In genomic region chr10:114288424-114289095, GRCh38 we compare ENCODE assay signal across 19 cellular contexts. TPM values are rescaled to one million over a fixed set of nuclear protein-coding genes. Genes with fewer than 3 reads are reported as not detected.
"Had no signal": no experiment of that assay in that cellular context is flagged by ENCODE, and none has a peak within 500 bp of the region (broad histone marks: within the 10 kb centered on the region; RNA-seq: fewer than 3 reads in every experiment).

No MANE protein-coding gene starts in this region.

- H3K27me3 Mint-ChIP-seq: naive thymus-derived CD4-positive, alpha-beta T cell; progenitor cell of endocrine pancreas had no signal

- H3K4me3 Mint-ChIP-seq: activated T-cell treated with anti-CD3 and anti-CD28 coated beads, Interleukin-2, amount 50 U/mL, for 4 hours; naive thymus-derived CD4-positive, alpha-beta T cell had no signal

- H3K4me3 ChIP-seq: skin epidermis, stomach had no signal

- H3K27ac Mint-ChIP-seq: naive thymus-derived CD4-positive, alpha-beta T cell; progenitor cell of endocrine pancreas had no signal

- H3K9me3 Mint-ChIP-seq: activated T-cell treated with anti-CD3 and anti-CD28 coated beads, Interleukin-2, amount 50 U/mL, for 4 hours; naive thymus-derived CD4-positive, alpha-beta T cell had no signal

- ATAC-seq: activated T-cell treated with anti-CD3 and anti-CD28 coated beads, Interleukin-2, amount 50 U/mL, for 4 hours; naive thymus-derived CD4-positive, alpha-beta T cell had no signal

- H3K9me3 ChIP-seq: stomach had no signal

- DNase-seq: activated CD4-positive, alpha-beta T cell treated with anti-CD3 and anti-CD28 coated beads, Interleukin-2, amount 50 U/mL, for 1 hour; activated CD4-positive, CD25-positive, alpha-beta regulatory T cell treated with anti-CD3 and anti-CD28 coated beads, Interleukin-2, amount 50 U/mL, for 72 hours; activated CD8-positive, alpha-beta memory T cell treated with anti-CD3 and anti-CD28 coated beads, Interleukin-2, amount 50 U/mL, for 4 hours; activated naive CD4-positive, alpha-beta T cell treated with anti-CD3 and anti-CD28 coated beads, Interleukin-2, amount 50 U/mL, for 16 hours; activated T-cell treated with anti-CD3 and anti-CD28 coated beads, Interleukin-2, amount 50 U/mL, for 4 hours; foreskin fibroblast; mesendoderm; naive thymus-derived CD4-positive, alpha-beta T cell; nucleus accumbens; stimulated activated CD4-positive, alpha-beta T cell treated with anti-CD3 and anti-CD28 coated beads, Interleukin-15, amount 100 ng/mL, for 24 hours; stimulated activated CD4-positive, alpha-beta T cell treated with anti-CD3 and anti-CD28 coated beads, Interleukin-2, amount 100 ng/mL, for 48 hours; stomach; T-helper 2 cell; trophoblast cell had no signal

- H3K4me1 ChIP-seq: stomach had no signal

- H3K27me3 ChIP-seq: stomach had no signal

- H3K27ac ChIP-seq: skin epidermis, stomach, VCaP had no signal

RNA-seq across cellular contexts. Expression of gene VWA2, which starts 49.5 kb away (rescaled TPM):
- total RNA-seq: activated T-cell treated with anti-CD3 and anti-CD28 coated beads, Interleukin-2, amount 50 U/mL, for 4 hours; dermis microvascular lymphatic vessel endothelial cell had no signal
- polyA plus RNA-seq: liver; naive thymus-derived CD4-positive, alpha-beta T cell had no signal
